ENCODE assay signal across 8 cellular contexts in the genomic region with DNA sequence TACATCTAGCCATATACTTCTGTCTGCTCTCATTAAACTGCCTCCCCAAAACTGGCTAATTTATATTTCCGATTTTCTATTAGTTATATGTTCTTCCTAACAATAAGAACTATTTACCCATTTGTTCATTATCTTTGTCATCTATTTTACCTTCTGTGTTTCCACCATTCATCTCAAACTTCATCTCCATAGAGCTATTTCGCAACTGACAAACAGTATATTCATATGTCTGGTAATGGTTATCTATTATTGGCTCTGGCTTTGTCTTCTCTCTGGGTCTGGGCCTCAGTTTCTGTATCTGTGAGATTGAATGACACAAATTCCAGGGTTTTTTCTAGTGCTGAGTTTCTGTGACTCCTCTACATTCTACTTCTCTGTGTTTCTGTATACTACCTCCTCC. TPM values are rescaled to one million over a fixed set of nuclear protein-coding genes. Genes with fewer than 3 reads are reported as not detected.
"Had no signal": no experiment of that assay in that cellular context is flagged by ENCODE, and none has a peak within 500 bp of the region (broad histone marks: within the 10 kb centered on the region; RNA-seq: fewer than 3 reads in every experiment).

No MANE protein-coding gene starts in this region.

- H3K27ac Mint-ChIP-seq: H9, IgD-negative memory B cell had no signal

- H3K9me3 Mint-ChIP-seq: IgD-negative memory B cell had no signal

- FAIRE-seq: HTR-8/SVneo had no signal

- H3K36me3 Mint-ChIP-seq: IgD-negative memory B cell had no signal

- DNase-seq: GOT3, HCEC 1CT, Kasumi-1, KG1 had no signal

- H3K4me3 Mint-ChIP-seq: H9, IgD-negative memory B cell had no signal

RNA-seq across cellular contexts. Expression of gene EMX1, which starts 9.7 kb away (rescaled TPM):
- total RNA-seq: H4 had no signal
- polyA plus RNA-seq: IgD-negative memory B cell had no signal

RNA-seq across cellular contexts. Expression of gene SPR, which starts 39.9 kb away (rescaled TPM):
- polyA plus RNA-seq: IgD-negative memory B cell had no signal
